ENCODE assay signal across 1 cellular context in genomic region chr9:107547303-107547702, GRCh38.
TF ChIP-seq lines count a peak whose summit lies in the region.

No MANE protein-coding gene starts in this region.

TF ChIP-seq in HepG2, 621 proteins besides CTCF, POLR2A, EP300 and RAD21 (continued from another document):
- TF ChIP-seq TFDP1 (CRISPR knock-in tag; IDR thresholded peaks at IDR 0.05; ENCODE audit: borderline replicate concordance): no peak
- TF ChIP-seq PHF5A (CRISPR knock-in tag; IDR thresholded peaks at IDR 0.05; ENCODE audit: low read depth, unreplicated experiment): no peak
- TF ChIP-seq ZNF18 (CRISPR knock-in tag; IDR thresholded peaks at IDR 0.05; ENCODE audit: insufficient replicate concordance): no peak
- TF ChIP-seq ZNF337 (CRISPR knock-in tag; IDR thresholded peaks at IDR 0.05; ENCODE audit: borderline replicate concordance, low read depth): no peak
- no peak for TF ChIP-seq ZNF781 (CRISPR knock-in tag; IDR thresholded peaks at IDR 0.05; ENCODE audit: borderline replicate concordance, not compliant biosample characterization)
